20 cellular contexts compared by ENCODE assay signal in the genomic region with DNA sequence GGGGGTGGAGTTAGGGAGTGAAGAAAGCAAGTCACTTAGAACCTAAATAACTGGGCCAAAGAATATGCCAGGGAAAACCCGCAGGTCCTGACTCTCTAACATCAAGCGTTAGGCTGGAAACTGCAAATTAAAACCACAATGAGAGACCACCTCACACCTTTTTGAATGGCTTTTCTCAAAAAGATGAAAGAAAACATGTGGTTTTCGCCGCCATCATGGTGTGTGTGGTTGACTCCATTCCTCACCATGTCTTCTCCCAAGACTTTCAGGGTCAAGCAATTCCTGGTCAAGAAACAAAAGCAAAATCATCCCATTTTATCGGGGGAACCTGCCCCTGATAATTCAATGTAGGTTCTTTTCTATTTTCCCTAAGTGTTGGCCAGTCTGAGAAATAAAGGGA.
DNase-seq lines count a peak whose midpoint lies in the region; ATAC-seq, FAIRE-seq and TF ChIP-seq lines count a peak whose summit lies in the region.
"Had no signal": no experiment of that assay in that cellular context is flagged by ENCODE, and none has a peak within 500 bp of the region (broad histone marks: within the 10 kb centered on the region; RNA-seq: fewer than 3 reads in every experiment).

No MANE protein-coding gene starts in this region.

- H2BK15ac ChIP-seq in H1 (ENCODE audit: low read length): no peak overlapping the region

- H3K36me3 Mint-ChIP-seq in activated CD4-positive, alpha-beta T cell treated with anti-CD3 and anti-CD28 coated beads, Interleukin-2, amount 10 ng/mL, durations not matched to agents 24 days and 14 days (ENCODE audit: low read depth): peaks cover 57% of the 10 kb centered on the region
- H3K36me3 Mint-ChIP-seq in natural killer cell (peaks cover 6% of the 10 kb centered on the region), chondrocyte (ENCODE audit: low read depth) (peaks cover 2% of the 10 kb centered on the region)
- peaks cover 2 to 4% of the 10 kb centered on the region in 2 donors for H3K36me3 Mint-ChIP-seq in stimulated activated naive B cell treated with anti-CD40 and anti-IgM and Interleukin-4, amounts not matched to agents 10 μg/mL and 1 μg/mL and 100 μg/mL, for 72 hours

- no peaks in the 10 kb centered on the region for H3K27me3 ChIP-seq in H1 (replicated peaks in 1 of 4; ENCODE audit: control insufficient read depth in 3 of 4, extremely low read depth in 1 of 4, insufficient read depth in 3 of 4, low read length in 3 of 4)
- H3K27me3 ChIP-seq in right lobe of liver: no peaks in the 10 kb centered on the region
- H3K27me3 ChIP-seq: BE2C had no signal

- H2BK5ac ChIP-seq in H1 (ENCODE audit: low read depth, low read length): peak overlapping the region; percentile 75; the same call in 1 of the 2 replicates

- no peak for TF ChIP-seq RAD21 in H1 (IDR thresholded peaks at IDR 0.05 in 1 of 2, conservative IDR thresholded peaks at IDR 0.05 in 1 of 2; ENCODE audit: low read depth in 2 of 2, low read length in 2 of 2)

- H3K56ac ChIP-seq in H1 (replicated peaks; ENCODE audit: insufficient read length, low read depth, low read length): no peak overlapping the region

- H3K36me3 ChIP-seq in H1 (ENCODE audit: control insufficient read depth in 2 of 4, insufficient read depth in 4 of 4, low read length in 3 of 4) (no peaks in the 10 kb centered on the region), right lobe of liver (no peaks in the 10 kb centered on the region)
- H3K36me3 ChIP-seq: BE2C had no signal

- ATAC-seq in natural killer cell: no peak
- no peak for ATAC-seq in stimulated activated naive B cell treated with anti-CD40 and anti-IgM and Interleukin-4, amounts not matched to agents 10 μg/mL and 1 μg/mL and 100 μg/mL, for 72 hours (replicated peaks)
- no peak for ATAC-seq in right lobe of liver
- ATAC-seq in HG03432 (IDR thresholded peaks at IDR 0.05; ENCODE audit: unreplicated experiment): no peak
- ATAC-seq: CD8-positive, alpha-beta T cell; Panc1; Right ventricle myocardium inferior had no signal

- H3K4ac ChIP-seq in H1 (replicated peaks; ENCODE audit: insufficient read length, low read depth, low read length): no peak overlapping the region

- no peak for TF ChIP-seq POLR2A in H1 (IDR thresholded peaks at IDR 0.05; ENCODE audit: control extremely low read depth in 1 of 2, low read depth in 2 of 2, low read length in 2 of 2)
- TF ChIP-seq POLR2A in right lobe of liver (IDR thresholded peaks at IDR 0.05): no peak

- no peak overlapping the region for H4K5ac ChIP-seq in H1 (ENCODE audit: insufficient read length, low read depth, low read length)

- H3K79me1 ChIP-seq in H1 (ENCODE audit: low read depth, low read length): no peaks in the 10 kb centered on the region

- no peaks in the 10 kb centered on the region for H4K20me1 ChIP-seq in H1 (replicated peaks in 1 of 2; ENCODE audit: control insufficient read depth in 1 of 2, insufficient read depth in 2 of 2, low read length in 2 of 2)

- no peak for TF ChIP-seq EP300 in H1 (IDR thresholded peaks at IDR 0.05; ENCODE audit: borderline replicate concordance in 1 of 2, low read depth in 2 of 2, low read length in 2 of 2)

- H2AFZ ChIP-seq in H1 (ENCODE audit: low read length): no peak overlapping the region

- H4K8ac ChIP-seq in H1 (ENCODE audit: extremely low read depth, insufficient read depth, low read length): no peak overlapping the region

- intact Hi-C loops in activated CD4-positive, alpha-beta T cell treated with anti-CD3 and anti-CD28 coated beads, Interleukin-2, amount 10 ng/mL, durations not matched to agents 24 days and 14 days (cut with micrococcal nuclease): no loop called here
- intact Hi-C loops in natural killer cell (cut with micrococcal nuclease) (no loop called here), right lobe of liver (cut with DNase I) (no loop called here)

- H3K9ac ChIP-seq in H1 (replicated peaks in 1 of 4; ENCODE audit: extremely low read depth in 1 of 4, low read depth in 3 of 4, low read length in 3 of 4): no peak overlapping the region

- no peak overlapping the region for H3K4me3 Mint-ChIP-seq in activated CD4-positive, alpha-beta T cell treated with anti-CD3 and anti-CD28 coated beads, Interleukin-2, amount 10 ng/mL, durations not matched to agents 24 days and 14 days
- peak overlapping the region; percentile 13 for H3K4me3 Mint-ChIP-seq in natural killer cell
- no peak overlapping the region for H3K4me3 Mint-ChIP-seq in stimulated activated naive B cell treated with anti-CD40 and anti-IgM and Interleukin-4, amounts not matched to agents 10 μg/mL and 1 μg/mL and 100 μg/mL, for 72 hours
- H3K4me3 Mint-ChIP-seq in chondrocyte (ENCODE audit: unreplicated experiment): no peak overlapping the region
- H3K4me3 Mint-ChIP-seq: CD8-positive, alpha-beta T cell had no signal

- peak overlapping the region; percentile 47 for H4K91ac ChIP-seq in H1 (replicated peaks; ENCODE audit: insufficient read length, low read length)

- H3K4me1 Mint-ChIP-seq in activated CD4-positive, alpha-beta T cell treated with anti-CD3 and anti-CD28 coated beads, Interleukin-2, amount 10 ng/mL, durations not matched to agents 24 days and 14 days: peaks cover 31% of the 10 kb centered on the region
- peaks cover 78 to 81% of the 10 kb centered on the region in 2 donors for H3K4me1 Mint-ChIP-seq in natural killer cell
- H3K4me1 Mint-ChIP-seq in stimulated activated naive B cell treated with anti-CD40 and anti-IgM and Interleukin-4, amounts not matched to agents 10 μg/mL and 1 μg/mL and 100 μg/mL, for 72 hours: peaks cover 5 to 10% of the 10 kb centered on the region in 2 donors
- H3K4me1 Mint-ChIP-seq in chondrocyte (ENCODE audit: low read depth): peaks cover 17% of the 10 kb centered on the region

- H2BK120ac ChIP-seq in H1 (replicated peaks; ENCODE audit: low read depth, low read length): peak overlapping the region; percentile 58

- H2BK20ac ChIP-seq in H1 (ENCODE audit: low read length): peak overlapping the region; percentile 80; the same call in 1 of the 2 replicates

- H3K27ac Mint-ChIP-seq in activated CD4-positive, alpha-beta T cell treated with anti-CD3 and anti-CD28 coated beads, Interleukin-2, amount 10 ng/mL, durations not matched to agents 24 days and 14 days: peak overlapping the region; percentile 50
- H3K27ac Mint-ChIP-seq in natural killer cell (peak overlapping the region; percentile 85 to 87), chondrocyte (ENCODE audit: unreplicated experiment) (no peak overlapping the region)
- H3K27ac Mint-ChIP-seq in stimulated activated naive B cell treated with anti-CD40 and anti-IgM and Interleukin-4, amounts not matched to agents 10 μg/mL and 1 μg/mL and 100 μg/mL, for 72 hours: peak overlapping the region; percentile 43
- H3K27ac Mint-ChIP-seq: CD8-positive, alpha-beta T cell had no signal

- H2BK12ac ChIP-seq in H1 (ENCODE audit: low read depth, low read length): 0 out of 2 replicates have a peak overlapping the region, but pooled peaks have one; percentile 68

- H3K18ac ChIP-seq in H1 (ENCODE audit: extremely low read depth, low read length): peak overlapping the region; percentile 24; the same call in 1 of the 2 replicates

- CTCF ChIA-PET in H1 (lab: Charles Lee; ENCODE audit: partially characterized antibody): no interaction called here

- DNase-seq in activated CD4-positive, alpha-beta T cell treated with anti-CD3 and anti-CD28 coated beads, Interleukin-2, amount 10 ng/mL, durations not matched to agents 24 days and 14 days: no peak
- DNase-seq in activated CD4-positive, alpha-beta T cell treated with anti-CD3 and anti-CD28 coated beads, Interleukin-2, amount 50 U/mL, for 1 hour: no peak
- DNase-seq in H1 (ENCODE audit: low read depth in 1 of 2, low spot score in 2 of 2) (no peak), natural killer cell (no peak), right lobe of liver (no peak), chondrocyte (ENCODE audit: low spot score) (no peak)
- no peak for DNase-seq in stimulated activated naive B cell treated with anti-CD40 and anti-IgM and Interleukin-4, amounts not matched to agents 10 μg/mL and 1 μg/mL and 100 μg/mL, for 72 hours
- DNase-seq: 8988T; BE2C; CD8-positive, alpha-beta T cell; DMS79 treated with DMSO at 0.1 percent for 48 hours; IMR-90; Karpas-422; MM.1S; NCI-H1092 treated with DMSO at 0.1 percent for 48 hours; NCI-H2227 treated with DMSO at 0.1 percent for 48 hours; NCI-H524 had no signal

- H3K4me1 ChIP-seq in H1 (replicated peaks in 1 of 4; ENCODE audit: control insufficient read depth in 3 of 4, insufficient read depth in 4 of 4, low read length in 3 of 4): peaks cover 0 to 9% (median 4%) of the 10 kb centered on the region in 4 experiments; a peak in 3 of 7 replicates
- H3K4me1 ChIP-seq in right lobe of liver: no peaks in the 10 kb centered on the region
- H3K4me1 ChIP-seq: BE2C had no signal

- H3K79me2 ChIP-seq in H1 (ENCODE audit: control insufficient read depth in 1 of 2, insufficient read depth in 2 of 2, low read length in 2 of 2): no peaks in the 10 kb centered on the region

- H2AK5ac ChIP-seq in H1 (ENCODE audit: low read depth, low read length): no peak overlapping the region

- no peaks in the 10 kb centered on the region for H3K27me3 Mint-ChIP-seq in activated CD4-positive, alpha-beta T cell treated with anti-CD3 and anti-CD28 coated beads, Interleukin-2, amount 10 ng/mL, durations not matched to agents 24 days and 14 days
- H3K27me3 Mint-ChIP-seq in natural killer cell (ENCODE audit: low read depth in 2 of 2) (no peaks in the 10 kb centered on the region), chondrocyte (ENCODE audit: low read depth) (no peaks in the 10 kb centered on the region)
- no peaks in the 10 kb centered on the region for H3K27me3 Mint-ChIP-seq in stimulated activated naive B cell treated with anti-CD40 and anti-IgM and Interleukin-4, amounts not matched to agents 10 μg/mL and 1 μg/mL and 100 μg/mL, for 72 hours

- H3K27ac ChIP-seq in H1 (ENCODE audit: low read depth, low read length) (peak overlapping the region; percentile 47; the same call in 1 of the 2 replicates), right lobe of liver (no peak overlapping the region)

- H3K9me3 ChIP-seq in H1 (ENCODE audit: insufficient read depth in 2 of 2, low read depth in 1 of 2, low read length in 1 of 2): no peaks in the 10 kb centered on the region
- no peaks in the 10 kb centered on the region for H3K9me3 ChIP-seq in right lobe of liver
- H3K9me3 ChIP-seq: BE2C had no signal

- H3K23me2 ChIP-seq in H1 (ENCODE audit: low read depth, low read length): no peaks in the 10 kb centered on the region; the same call in 1 of the 2 replicates

- 77% methylated on average over 5 of the region's 5 CpGs; no CpG with 5 or more reads in 1 of the 2 experiments for WGBS in H1 (ENCODE audit: extremely low coverage in 1 of 2, insufficient coverage in 1 of 2, insufficient read length in 1 of 2, insufficient replicate concordance in 2 of 2, low coverage in 1 of 2, low lambda C conversion rate in 2 of 2, missing lambda C conversion rate in 1 of 2), 2 experiments
- 53% methylated on average over 3 of the region's 5 CpGs for WGBS in right lobe of liver (ENCODE audit: insufficient coverage, low coverage, low lambda C conversion rate, missing lambda C conversion rate)

- peaks cover 10% of the 10 kb centered on the region for H3K9me3 Mint-ChIP-seq in activated CD4-positive, alpha-beta T cell treated with anti-CD3 and anti-CD28 coated beads, Interleukin-2, amount 10 ng/mL, durations not matched to agents 24 days and 14 days
- H3K9me3 Mint-ChIP-seq in natural killer cell: peaks cover 2 to 4% of the 10 kb centered on the region in 2 donors
- H3K9me3 Mint-ChIP-seq in stimulated activated naive B cell treated with anti-CD40 and anti-IgM and Interleukin-4, amounts not matched to agents 10 μg/mL and 1 μg/mL and 100 μg/mL, for 72 hours: peaks cover 3% of the 10 kb centered on the region in 2 donors
- no peaks in the 10 kb centered on the region for H3K9me3 Mint-ChIP-seq in chondrocyte (ENCODE audit: low read depth)

- H3K23ac ChIP-seq in H1 (ENCODE audit: insufficient read length): no peak overlapping the region

- TF ChIP-seq CTCF in H1 (IDR thresholded peaks at IDR 0.05; ENCODE audit: control extremely low read depth in 1 of 3, insufficient read depth in 1 of 3, low read depth in 1 of 3, low read length in 3 of 3) (no peak), natural killer cell (IDR thresholded peaks at IDR 0.05) (no peak), right lobe of liver (IDR thresholded peaks at IDR 0.05) (no peak), chondrocyte (IDR thresholded peaks at IDR 0.05) (no peak)

- H3K4me2 ChIP-seq in H1 (ENCODE audit: insufficient read depth in 1 of 2, low read depth in 2 of 2, low read length in 2 of 2): no peak overlapping the region

- H3K14ac ChIP-seq in H1 (ENCODE audit: insufficient read length): no peak overlapping the region

- H3K4me3 ChIP-seq in H1 (ENCODE audit: extremely low read depth in 1 of 4, insufficient read depth in 2 of 4, low read depth in 3 of 4, low read length in 4 of 4) (no peak overlapping the region), right lobe of liver (no peak overlapping the region)

- POLR2A ChIA-PET in H1 (lab: Charles Lee; ENCODE audit: partially characterized antibody): no interaction called here

- no peak for FAIRE-seq in H1 (lab: Jason Lieb, UNC)
